1 cellular context compared by ENCODE assay signal in genomic region chr15:63288342-63288741, GRCh38.
TF ChIP-seq lines count a peak whose summit lies in the region.

No MANE protein-coding gene starts in this region.

TF ChIP-seq in HepG2, 621 proteins besides CTCF, POLR2A, EP300 and RAD21:
- TF ChIP-seq ZNF34 (CRISPR knock-in tag; IDR thresholded peaks at IDR 0.05; ENCODE audit: borderline replicate concordance) (no peak), ZNF549 (CRISPR knock-in tag; IDR thresholded peaks at IDR 0.05) (no peak), SRSF9 (IDR thresholded peaks at IDR 0.05; ENCODE audit: borderline replicate concordance, insufficient read depth, low read depth, low read length, poor library complexity, severe bottlenecking) (no peak), GZF1 (CRISPR knock-in tag; IDR thresholded peaks at IDR 0.05) (no peak), ZNF317 (CRISPR knock-in tag; IDR thresholded peaks at IDR 0.05) (no peak), ZNF713 (CRISPR knock-in tag; IDR thresholded peaks at IDR 0.05) (no peak), ZFAT (CRISPR knock-in tag; conservative IDR thresholded peaks at IDR 0.05) (no peak), REST (IDR thresholded peaks at IDR 0.05; ENCODE audit: borderline replicate concordance in 1 of 2, low read depth in 1 of 2, low read length in 2 of 2) (no peak), ZNF20 (CRISPR knock-in tag; IDR thresholded peaks at IDR 0.05) (no peak)
- TF ChIP-seq, protein P1, sequence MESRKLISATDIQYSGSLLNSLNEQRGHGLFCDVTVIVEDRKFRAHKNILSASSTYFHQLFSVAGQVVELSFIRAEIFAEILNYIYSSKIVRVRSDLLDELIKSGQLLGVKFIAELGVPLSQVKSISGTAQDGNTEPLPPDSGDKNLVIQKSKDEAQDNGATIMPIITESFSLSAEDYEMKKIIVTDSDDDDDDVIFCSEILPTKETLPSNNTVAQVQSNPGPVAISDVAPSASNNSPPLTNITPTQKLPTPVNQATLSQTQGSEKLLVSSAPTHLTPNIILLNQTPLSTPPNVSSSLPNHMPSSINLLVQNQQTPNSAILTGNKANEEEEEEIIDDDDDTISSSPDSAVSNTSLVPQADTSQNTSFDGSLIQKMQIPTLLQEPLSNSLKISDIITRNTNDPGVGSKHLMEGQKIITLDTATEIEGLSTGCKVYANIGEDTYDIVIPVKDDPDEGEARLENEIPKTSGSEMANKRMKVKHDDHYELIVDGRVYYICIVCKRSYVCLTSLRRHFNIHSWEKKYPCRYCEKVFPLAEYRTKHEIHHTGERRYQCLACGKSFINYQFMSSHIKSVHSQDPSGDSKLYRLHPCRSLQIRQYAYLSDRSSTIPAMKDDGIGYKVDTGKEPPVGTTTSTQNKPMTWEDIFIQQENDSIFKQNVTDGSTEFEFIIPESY (CRISPR knock-in tag; IDR thresholded peaks at IDR 0.05), result no peak
- TF ChIP-seq, protein P2, sequence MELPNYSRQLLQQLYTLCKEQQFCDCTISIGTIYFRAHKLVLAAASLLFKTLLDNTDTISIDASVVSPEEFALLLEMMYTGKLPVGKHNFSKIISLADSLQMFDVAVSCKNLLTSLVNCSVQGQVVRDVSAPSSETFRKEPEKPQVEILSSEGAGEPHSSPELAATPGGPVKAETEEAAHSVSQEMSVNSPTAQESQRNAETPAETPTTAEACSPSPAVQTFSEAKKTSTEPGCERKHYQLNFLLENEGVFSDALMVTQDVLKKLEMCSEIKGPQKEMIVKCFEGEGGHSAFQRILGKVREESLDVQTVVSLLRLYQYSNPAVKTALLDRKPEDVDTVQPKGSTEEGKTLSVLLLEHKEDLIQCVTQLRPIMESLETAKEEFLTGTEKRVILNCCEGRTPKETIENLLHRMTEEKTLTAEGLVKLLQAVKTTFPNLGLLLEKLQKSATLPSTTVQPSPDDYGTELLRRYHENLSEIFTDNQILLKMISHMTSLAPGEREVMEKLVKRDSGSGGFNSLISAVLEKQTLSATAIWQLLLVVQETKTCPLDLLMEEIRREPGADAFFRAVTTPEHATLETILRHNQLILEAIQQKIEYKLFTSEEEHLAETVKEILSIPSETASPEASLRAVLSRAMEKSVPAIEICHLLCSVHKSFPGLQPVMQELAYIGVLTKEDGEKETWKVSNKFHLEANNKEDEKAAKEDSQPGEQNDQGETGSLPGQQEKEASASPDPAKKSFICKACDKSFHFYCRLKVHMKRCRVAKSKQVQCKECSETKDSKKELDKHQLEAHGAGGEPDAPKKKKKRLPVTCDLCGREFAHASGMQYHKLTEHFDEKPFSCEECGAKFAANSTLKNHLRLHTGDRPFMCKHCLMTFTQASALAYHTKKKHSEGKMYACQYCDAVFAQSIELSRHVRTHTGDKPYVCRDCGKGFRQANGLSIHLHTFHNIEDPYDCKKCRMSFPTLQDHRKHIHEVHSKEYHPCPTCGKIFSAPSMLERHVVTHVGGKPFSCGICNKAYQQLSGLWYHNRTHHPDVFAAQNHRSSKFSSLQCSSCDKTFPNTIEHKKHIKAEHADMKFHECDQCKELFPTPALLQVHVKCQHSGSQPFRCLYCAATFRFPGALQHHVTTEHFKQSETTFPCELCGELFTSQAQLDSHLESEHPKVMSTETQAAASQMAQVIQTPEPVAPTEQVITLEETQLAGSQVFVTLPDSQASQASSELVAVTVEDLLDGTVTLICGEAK (IDR thresholded peaks at IDR 0.05), result no peak
- TF ChIP-seq, protein P2 (CRISPR knock-in tag; IDR thresholded peaks at IDR 0.05), result no peak
- TF ChIP-seq, protein P3, sequence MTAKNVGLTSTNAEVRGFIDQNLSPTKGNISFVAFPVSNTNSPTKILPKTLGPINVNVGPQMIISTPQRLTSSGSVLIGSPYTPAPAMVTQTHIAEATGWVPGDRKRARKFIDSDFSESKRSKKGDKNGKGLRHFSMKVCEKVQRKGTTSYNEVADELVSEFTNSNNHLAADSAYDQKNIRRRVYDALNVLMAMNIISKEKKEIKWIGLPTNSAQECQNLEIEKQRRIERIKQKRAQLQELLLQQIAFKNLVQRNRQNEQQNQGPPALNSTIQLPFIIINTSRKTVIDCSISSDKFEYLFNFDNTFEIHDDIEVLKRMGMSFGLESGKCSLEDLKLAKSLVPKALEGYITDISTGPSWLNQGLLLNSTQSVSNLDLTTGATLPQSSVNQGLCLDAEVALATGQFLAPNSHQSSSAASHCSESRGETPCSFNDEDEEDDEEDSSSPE (CRISPR knock-in tag; IDR thresholded peaks at IDR 0.05), result no peak
